In genomic region chr4:85777908-85778808, GRCh38 we compare ENCODE assay signal across 8 cellular contexts.
DNase-seq lines count a peak whose midpoint lies in the region; ATAC-seq and TF ChIP-seq lines count a peak whose summit lies in the region.

No MANE protein-coding gene starts in this region.

- no peaks in the 10 kb centered on the region for H3K27me3 ChIP-seq in muscle layer of duodenum (ENCODE audit: low read depth, low read length)

- H3K4me3 ChIP-seq in muscle layer of duodenum (ENCODE audit: low read depth in 1 of 2, low read length in 2 of 2), result peak overlapping the region; percentile 58 to 64

- POLR2A ChIA-PET in RWPE1 (lab: Yijun Ruan, JAX; ENCODE audit: low non-redundant PET), result no interaction called here

- H3K4me1 Mint-ChIP-seq in activated naive CD8-positive, alpha-beta T cell treated with anti-CD3 and anti-CD28 coated beads, Interleukin-2, amount 50 U/mL, for 24 hours, result peaks cover 3% of the 10 kb centered on the region

- no peak overlapping the region for H3K27ac Mint-ChIP-seq in activated naive CD8-positive, alpha-beta T cell treated with anti-CD3 and anti-CD28 coated beads, Interleukin-2, amount 50 U/mL, for 24 hours

- peak; percentile 57 for ATAC-seq in GM19025 (IDR thresholded peaks at IDR 0.05; ENCODE audit: low read depth, unreplicated experiment)
- ATAC-seq in HG03060 (IDR thresholded peaks at IDR 0.05; ENCODE audit: low read depth, unreplicated experiment), result peak; percentile 46
- ATAC-seq in activated naive CD8-positive, alpha-beta T cell treated with anti-CD3 and anti-CD28 coated beads, Interleukin-2, amount 50 U/mL, for 24 hours, result no peak

- H3K4me1 ChIP-seq in muscle layer of duodenum (ENCODE audit: control insufficient read depth in 1 of 2, insufficient read depth in 2 of 2, low read length in 2 of 2), result peaks cover 0 to 8% of the 10 kb centered on the region in 2 donors

- H3K9me3 Mint-ChIP-seq in activated naive CD8-positive, alpha-beta T cell treated with anti-CD3 and anti-CD28 coated beads, Interleukin-2, amount 50 U/mL, for 24 hours, result no peaks in the 10 kb centered on the region

- no peaks in the 10 kb centered on the region for H3K36me3 ChIP-seq in muscle layer of duodenum (ENCODE audit: control insufficient read depth in 1 of 2, insufficient read depth in 2 of 2, low read length in 2 of 2)

- no peaks in the 10 kb centered on the region for H3K9me3 ChIP-seq in muscle layer of duodenum (ENCODE audit: control insufficient read depth in 1 of 2, low read length in 2 of 2)

- H3K36me3 Mint-ChIP-seq in activated naive CD8-positive, alpha-beta T cell treated with anti-CD3 and anti-CD28 coated beads, Interleukin-2, amount 50 U/mL, for 24 hours (ENCODE audit: low read depth), result no peaks in the 10 kb centered on the region

- peak; percentile 41 for DNase-seq in amniotic epithelial cell (ENCODE audit: low read depth)
- DNase-seq in RWPE1 (ENCODE audit: low spot score), result no peak
- DNase-seq in anterior cingulate cortex (lab: John Stamatoyannopoulos, UW), result no peak
- no peak for DNase-seq in activated naive CD8-positive, alpha-beta T cell treated with anti-CD3 and anti-CD28 coated beads, Interleukin-2, amount 50 U/mL, for 24 hours
- no peak for DNase-seq in 8988T

- no peaks in the 10 kb centered on the region for H3K27me3 Mint-ChIP-seq in activated naive CD8-positive, alpha-beta T cell treated with anti-CD3 and anti-CD28 coated beads, Interleukin-2, amount 50 U/mL, for 24 hours

- no peak for TF ChIP-seq CTCF in RWPE1 (conservative IDR thresholded peaks at IDR 0.05; ENCODE audit: low read depth)

- H3K27ac ChIP-seq in muscle layer of duodenum (ENCODE audit: low read length) (peak overlapping the region; percentile 82), RWPE1 (no peak overlapping the region)

- no peak overlapping the region for H3K4me3 Mint-ChIP-seq in activated naive CD8-positive, alpha-beta T cell treated with anti-CD3 and anti-CD28 coated beads, Interleukin-2, amount 50 U/mL, for 24 hours

- CTCF ChIA-PET in RWPE1 (lab: Yijun Ruan, JAX), result interaction anchor here (0.6 to 1.2 kb wide), 4 partner anchors 17 to 31 kb away, joined by 3 to 6 read pairs (median 4); no protein-coding TSS in a partner anchor
